12 cellular contexts compared by ENCODE assay signal in the genomic region with DNA sequence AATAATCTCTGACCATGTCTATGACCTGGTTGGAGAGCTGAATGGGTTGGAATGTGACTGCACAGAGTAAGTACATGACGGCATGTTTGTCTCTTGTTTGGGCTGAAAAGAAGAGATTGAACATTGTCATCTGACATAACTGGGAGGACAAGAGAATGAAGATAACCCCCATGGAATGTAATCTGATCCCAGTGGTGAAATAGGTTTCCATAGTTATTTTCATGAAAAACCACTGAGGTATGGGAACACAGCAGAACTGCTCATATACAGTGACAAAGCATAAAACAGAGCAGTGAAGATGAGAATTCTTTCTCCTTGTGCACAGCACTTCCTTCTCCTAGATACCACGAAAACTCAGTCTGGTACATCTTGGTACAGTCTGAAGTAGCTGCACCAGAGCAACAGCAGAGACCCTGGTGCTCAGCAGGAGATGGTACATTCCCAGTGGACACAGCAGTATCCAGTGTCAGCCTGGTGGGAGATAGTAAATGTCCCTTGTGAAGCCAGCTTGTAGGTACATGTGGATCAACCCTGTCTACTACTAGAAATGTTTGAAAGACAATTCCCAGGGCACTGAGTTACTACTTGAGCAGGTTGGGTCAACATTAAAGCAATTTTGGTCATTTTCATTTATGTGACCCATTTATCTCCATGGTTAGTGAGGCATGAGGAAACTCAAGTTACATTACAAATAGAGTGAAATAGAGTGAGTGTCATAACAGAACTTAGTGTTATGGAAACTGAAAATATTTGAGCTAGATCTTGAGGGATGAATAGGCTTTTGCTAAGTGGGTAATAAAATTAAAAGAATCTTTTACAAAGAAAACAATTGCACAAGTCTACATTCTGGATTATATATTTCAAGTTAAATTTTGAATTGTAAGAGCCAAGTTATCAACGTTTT.
A peak's percentile ranks its signal among the peaks of the same experiment; 100 is the strongest.
DNase-seq lines count a peak whose midpoint lies in the region; ATAC-seq and TF ChIP-seq lines count a peak whose summit lies in the region.
"Had no signal": no experiment of that assay in that cellular context is flagged by ENCODE, and none has a peak within 500 bp of the region (broad histone marks: within the 10 kb centered on the region; RNA-seq: fewer than 3 reads in every experiment).

No MANE protein-coding gene starts in this region.

- no peak for TF ChIP-seq CTCF in fibroblast of pulmonary artery (IDR thresholded peaks at IDR 0.05; ENCODE audit: low read length, missing control alignments)

- DNase-seq in DMS53 (lab: John Stamatoyannopoulos, UW) (peak; percentile 87), M059J (ENCODE audit: low read depth) (peak; percentile 37), fibroblast of pulmonary artery (ENCODE audit: low read depth) (peak; percentile 35), NOMO-1 (lab: John Stamatoyannopoulos, UW; ENCODE audit: unreplicated experiment in 2 of 2) (no peak), LoVo (ENCODE audit: low spot score) (no peak), NCI-H524 (lab: John Stamatoyannopoulos, UW) (no peak), NOMO-1 treated with dmso at 0.1 percent for 144 hours (lab: John Stamatoyannopoulos, UW; ENCODE audit: unreplicated experiment) (no peak)
- DNase-seq: amygdala, COR-L47, GOT3, NCI-H446 treated with DMSO at 0.1 percent for 48 hours had no signal

- ATAC-seq in GM21447 (IDR thresholded peaks at IDR 0.05; ENCODE audit: unreplicated experiment): peak; percentile 67

- H3K4me3 ChIP-seq in fibroblast of pulmonary artery (replicated peaks; ENCODE audit: low read depth, low read length): no peak overlapping the region

Comparison
In these comparisons a context has a peak if more than half of its experiments do, and no peak if none do; other contexts are left out.
1. DNase-seq: peak in DMS53 (single experiment), M059J (single experiment) and fibroblast of pulmonary artery (single experiment); none in NOMO-1 (0 of 2), LoVo (single experiment), NCI-H524 (0 of 2) and NOMO-1 treated with dmso at 0.1 percent for 144 hours (single experiment).